8 cellular contexts compared by ENCODE assay signal in the genomic region with DNA sequence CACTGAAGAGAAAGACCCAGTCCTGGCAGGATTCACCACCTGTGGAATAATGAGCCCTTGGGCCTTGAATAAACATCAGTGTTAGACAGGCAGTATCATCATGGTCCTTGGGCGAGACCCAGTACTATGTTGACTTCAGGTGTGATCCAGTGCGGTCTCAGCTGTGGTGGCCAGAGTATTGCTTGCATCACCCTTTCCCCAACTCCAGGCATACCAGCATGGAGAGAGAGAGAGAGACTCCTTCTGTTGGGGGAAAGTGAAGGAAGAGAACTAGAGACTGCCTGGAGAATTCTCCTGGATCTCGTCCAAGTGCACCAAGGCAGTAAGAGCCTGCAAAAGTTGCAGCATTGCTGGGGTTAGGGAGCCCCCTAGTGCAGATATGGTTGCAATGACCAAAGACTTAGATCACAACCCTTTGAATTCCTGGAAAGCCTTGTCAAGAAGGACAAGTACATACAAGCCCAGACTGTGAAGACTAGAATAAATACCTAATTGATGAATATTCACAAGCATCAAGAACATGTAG.
DNase-seq lines count a peak whose midpoint lies in the region; ATAC-seq and TF ChIP-seq lines count a peak whose summit lies in the region.

No MANE protein-coding gene starts in this region.

- no peak for TF ChIP-seq POLR2A in ovary (IDR thresholded peaks at IDR 0.05)

- intact Hi-C loops in ovary (cut with DNase I), result no loop called here

- TF ChIP-seq CTCF in fibroblast of villous mesenchyme (IDR thresholded peaks at IDR 0.05; ENCODE audit: insufficient read depth, low read depth, low read length) (peak; percentile 68), ovary (IDR thresholded peaks at IDR 0.05) (no peak)

- H3K27ac ChIP-seq in ovary, result no peak overlapping the region

- H3K27me3 ChIP-seq in ovary, result no peaks in the 10 kb centered on the region

- H3K4me3 ChIP-seq in fibroblast of villous mesenchyme (ENCODE audit: low read depth, low read length), result no peak overlapping the region
- no peak overlapping the region for H3K4me3 ChIP-seq in ovary

- peak; percentile 68 for DNase-seq in GDM1 (lab: John Stamatoyannopoulos, UW)
- peak; percentile 9 for DNase-seq in NOMO-1 treated with dmso at 0.1 percent for 144 hours (lab: John Stamatoyannopoulos, UW; ENCODE audit: unreplicated experiment)
- peak; percentile 19 for DNase-seq in activated T-cell treated with anti-CD3 and anti-CD28 coated beads for 48 hours (ENCODE audit: low read depth)
- DNase-seq in fibroblast of villous mesenchyme (ENCODE audit: low read depth), result peak; percentile 82
- DNase-seq in ovary, result peak; percentile 27 to 64 (median 40)

- TF ChIP-seq EP300 in Ishikawa (IDR thresholded peaks at IDR 0.05; ENCODE audit: borderline replicate concordance), result no peak
- TF ChIP-seq EP300 in ovary (IDR thresholded peaks at IDR 0.05), result no peak

- H3K9me3 ChIP-seq in ovary, result no peaks in the 10 kb centered on the region

- peak; percentile 95 for TF ChIP-seq RAD21 in Ishikawa (IDR thresholded peaks at IDR 0.05; ENCODE audit: low read depth)

- H3K36me3 ChIP-seq in ovary, result no peaks in the 10 kb centered on the region

- WGBS in ovary, 3 donors, result 45 to 61% (median 52%) methylated on average over 3 of the region's 3 CpGs

- no peak for ATAC-seq in HG03097 (IDR thresholded peaks at IDR 0.05; ENCODE audit: low FRiP score, unreplicated experiment)
- ATAC-seq in GM21360 (IDR thresholded peaks at IDR 0.05; ENCODE audit: unreplicated experiment), result no peak

- no peaks in the 10 kb centered on the region for H3K4me1 ChIP-seq in ovary (ENCODE audit: insufficient read depth)

TF ChIP-seq in Ishikawa, 13 proteins besides CTCF, POLR2A, EP300 and RAD21:
- no peak for TF ChIP-seq YY1 (IDR thresholded peaks at IDR 0.05; ENCODE audit: low read depth)
- peak; percentile 76 for TF ChIP-seq NFIC (IDR thresholded peaks at IDR 0.05)
- TF ChIP-seq EGR1 (IDR thresholded peaks at IDR 0.05), result no peak
- no peak for TF ChIP-seq CREB1 (IDR thresholded peaks at IDR 0.05; ENCODE audit: low read depth)

Comparison
In these comparisons a context has a peak if more than half of its experiments do, and no peak if none do; other contexts are left out.
1. DNase-seq: peak in every context shown above with its lines; median percentile 82 in fibroblast of villous mesenchyme; 68 in GDM1; 40 in ovary; 19 in activated T-cell treated with anti-CD3 and anti-CD28 coated beads for 48 hours; 9 in NOMO-1 treated with dmso at 0.1 percent for 144 hours.